In genomic region chr6:27126815-27127537, GRCh38 we compare ENCODE assay signal across 1 cellular context.
A peak's percentile ranks its signal among the peaks of the same experiment; 100 is the strongest.
TF ChIP-seq lines count a peak whose summit lies in the region.

No MANE protein-coding gene starts in this region.

TF ChIP-seq in K562, 482 proteins besides CTCF, POLR2A, EP300 and RAD21 (continued from another document and continues in another):
- TF ChIP-seq ZNF639 (CRISPR knock-in tag; conservative IDR thresholded peaks at IDR 0.05 in 1 of 2, IDR thresholded peaks at IDR 0.05 in 1 of 2) = peak in 1 of 2 experiments; percentile 56; a peak in 1 of 4 replicates
- TF ChIP-seq ZFP30 (CRISPR knock-in tag; IDR thresholded peaks at IDR 0.05; ENCODE audit: borderline replicate concordance) = no peak
- 0 out of 2 replicates have a peak, but pooled peaks have one; percentile 42 for TF ChIP-seq SMARCE1 (IDR thresholded peaks at IDR 0.05)
- TF ChIP-seq SP2 (IDR thresholded peaks at IDR 0.05; ENCODE audit: extremely low read depth, low read depth, low read length, poor library complexity, severe bottlenecking) = no peak
- TF ChIP-seq TEAD4 (IDR thresholded peaks at IDR 0.05; ENCODE audit: low read length) = peak; percentile 26; the same call in 1 of the 2 replicates
- TF ChIP-seq TEAD4 (CRISPR knock-in tag; IDR thresholded peaks at IDR 0.05; ENCODE audit: borderline replicate concordance) = no peak
- no peak for TF ChIP-seq ZNF316 (IDR thresholded peaks at IDR 0.05)
- TF ChIP-seq YBX1 (IDR thresholded peaks at IDR 0.05) = no peak
- TF ChIP-seq IRF2 (CRISPR knock-in tag; IDR thresholded peaks at IDR 0.05) = no peak
- no peak for TF ChIP-seq RBM14 (IDR thresholded peaks at IDR 0.05; ENCODE audit: borderline replicate concordance, insufficient read depth, low read depth, low read length)
- TF ChIP-seq TAF15 (IDR thresholded peaks at IDR 0.05; ENCODE audit: low read depth, low read length) = no peak
- TF ChIP-seq ARID4B (CRISPR knock-in tag; IDR thresholded peaks at IDR 0.05) = no peak
- TF ChIP-seq CEBPG (CRISPR knock-in tag; IDR thresholded peaks at IDR 0.05) = no peak
- no peak for TF ChIP-seq CEBPG (tag; conservative IDR thresholded peaks at IDR 0.05 in 1 of 2, IDR thresholded peaks at IDR 0.05 in 1 of 2)
- no peak for TF ChIP-seq ZNF551 (CRISPR knock-in tag; IDR thresholded peaks at IDR 0.05)
- TF ChIP-seq GABPA (tag; conservative IDR thresholded peaks at IDR 0.05; ENCODE audit: low read depth) = 0 out of 2 replicates have a peak, but pooled peaks have one; percentile 34
- TF ChIP-seq KLF16 (IDR thresholded peaks at IDR 0.05) = peak; percentile 50; the same call in 1 of the 2 replicates
- no peak for TF ChIP-seq PRPF4 (IDR thresholded peaks at IDR 0.05; ENCODE audit: insufficient read depth, low read depth, low read length, poor library complexity, severe bottlenecking)
- TF ChIP-seq PATZ1 (CRISPR knock-in tag; IDR thresholded peaks at IDR 0.05; ENCODE audit: borderline replicate concordance) = no peak
- no peak for TF ChIP-seq E2F5 (CRISPR knock-in tag; IDR thresholded peaks at IDR 0.05)
- no peak for TF ChIP-seq ZKSCAN8 (CRISPR knock-in tag; IDR thresholded peaks at IDR 0.05)
- peak; percentile 79 for TF ChIP-seq SP1 (CRISPR knock-in tag; IDR thresholded peaks at IDR 0.05)
- TF ChIP-seq RBM39 (optimal IDR thresholded peaks at IDR 0.05; ENCODE audit: low read depth, low read length) = peak; percentile 67
- TF ChIP-seq ZBTB5 (IDR thresholded peaks at IDR 0.05) = no peak
- 0 out of 2 replicates have a peak, but pooled peaks have one; percentile 12 for TF ChIP-seq PYGO2 (tag; IDR thresholded peaks at IDR 0.05)
- TF ChIP-seq ELK1 (CRISPR knock-in tag; IDR thresholded peaks at IDR 0.05) = no peak
- no peak for TF ChIP-seq ZNF354B (CRISPR knock-in tag; IDR thresholded peaks at IDR 0.05)
- 0 out of 2 replicates have a peak, but pooled peaks have one; percentile 32 for TF ChIP-seq CBX1 (IDR thresholded peaks at IDR 0.05; ENCODE audit: low read depth)
- no peak for TF ChIP-seq STAT5B (CRISPR knock-in tag; IDR thresholded peaks at IDR 0.05)
- TF ChIP-seq ZNF165 (CRISPR knock-in tag; IDR thresholded peaks at IDR 0.05; ENCODE audit: borderline replicate concordance) = no peak
- no peak; the same call in 1 of the 2 replicates for TF ChIP-seq ZNF239 (CRISPR knock-in tag; IDR thresholded peaks at IDR 0.05)
- TF ChIP-seq RUNX1 (IDR thresholded peaks at IDR 0.05; ENCODE audit: low read depth) = no peak
- no peak for TF ChIP-seq BCL6 (CRISPR knock-in tag; IDR thresholded peaks at IDR 0.05)
- TF ChIP-seq PHF20 (IDR thresholded peaks at IDR 0.05; ENCODE audit: partially characterized antibody) = no peak
- peak; percentile 32; the same call in 1 of the 2 replicates for TF ChIP-seq FOSL1 (tag; conservative IDR thresholded peaks at IDR 0.05)
- TF ChIP-seq MAZ (CRISPR knock-in tag; conservative IDR thresholded peaks at IDR 0.05 in 1 of 2, IDR thresholded peaks at IDR 0.05 in 1 of 2) = peak in 1 of 2 experiments; percentile 64; a peak in 1 of 4 replicates
- TF ChIP-seq PHF8 (IDR thresholded peaks at IDR 0.05; ENCODE audit: borderline replicate concordance, low read length) = no peak; the same call in 1 of the 2 replicates
- TF ChIP-seq GTF2E2 (tag; IDR thresholded peaks at IDR 0.05) = no peak
- TF ChIP-seq RBFOX2 (IDR thresholded peaks at IDR 0.05; ENCODE audit: low read depth, low read length) = peak; percentile 62
- TF ChIP-seq MCM3 (IDR thresholded peaks at IDR 0.05) = no peak
- no peak for TF ChIP-seq SLC30A9 (CRISPR knock-in tag; IDR thresholded peaks at IDR 0.05)
- TF ChIP-seq ASH1L (IDR thresholded peaks at IDR 0.05; ENCODE audit: borderline replicate concordance, low read depth, partially characterized antibody) = no peak
- TF ChIP-seq ZNF175 (CRISPR knock-in tag; IDR thresholded peaks at IDR 0.05; ENCODE audit: low read depth) = no peak
- no peak for TF ChIP-seq RREB1 (CRISPR knock-in tag; IDR thresholded peaks at IDR 0.05)
- no peak for TF ChIP-seq TFE3 (CRISPR knock-in tag; IDR thresholded peaks at IDR 0.05)
